25 cellular contexts compared by ENCODE assay signal in the genomic region with DNA sequence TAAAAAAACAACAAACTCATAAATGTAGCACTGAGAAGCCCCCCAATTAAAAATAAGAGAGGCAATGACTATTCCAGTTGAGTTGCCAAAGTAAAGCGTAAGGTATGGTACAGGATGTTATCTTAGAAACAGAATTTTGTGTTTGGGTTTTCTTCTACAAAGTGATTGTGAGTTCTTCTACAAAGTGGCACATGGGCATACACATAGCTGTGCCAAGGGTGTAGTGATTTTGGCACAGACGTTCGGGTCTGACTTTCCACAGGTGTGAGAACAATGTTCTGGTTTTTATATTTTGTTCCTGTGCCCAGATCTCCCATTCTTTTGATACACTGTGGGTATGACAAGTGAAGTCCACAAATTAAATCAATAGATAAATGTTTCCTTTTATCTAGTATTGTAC.
DNase-seq lines count a peak whose midpoint lies in the region; ATAC-seq and TF ChIP-seq lines count a peak whose summit lies in the region.
"Had no signal": no experiment of that assay in that cellular context is flagged by ENCODE, and none has a peak within 500 bp of the region (broad histone marks: within the 10 kb centered on the region; RNA-seq: fewer than 3 reads in every experiment).

No MANE protein-coding gene starts in this region.

- H3K27ac ChIP-seq in right cardiac atrium (ENCODE audit: low read length): no peak overlapping the region
- H3K27ac ChIP-seq: BLaER1 treated with 17β-estradiol and CSF1 and Interleukin-3, amounts not matched to agents 10 nM and 100 nM; GM23248; HL-60; KMS-11; SJSA1 had no signal

- 52% methylated on average over 3 of the region's 3 CpGs for WGBS in right cardiac atrium

- H3K27me3 ChIP-seq in right cardiac atrium (ENCODE audit: control insufficient read depth, insufficient read depth) (no peaks in the 10 kb centered on the region), skeletal muscle satellite cell (ENCODE audit: control insufficient read depth, insufficient read depth, low read length) (no peaks in the 10 kb centered on the region)
- H3K27me3 ChIP-seq: BLaER1 treated with 17β-estradiol and CSF1 and Interleukin-3, amounts not matched to agents 10 nM and 100 nM; SJSA1 had no signal

- peak; percentile 58 for ATAC-seq in Right ventricle myocardium inferior
- peak; percentile 46 to 56 for ATAC-seq in right cardiac atrium
- ATAC-seq: PC-3 had no signal

- H3K4me2 ChIP-seq in skeletal muscle satellite cell (ENCODE audit: low read length): peak overlapping the region; percentile 30
- H3K4me2 ChIP-seq: BLaER1 treated with 17β-estradiol and CSF1 and Interleukin-3, amounts not matched to agents 10 nM and 100 nM; KMS-11 had no signal

- H3K4me3 Mint-ChIP-seq in chondrocyte (ENCODE audit: unreplicated experiment): no peak overlapping the region
- H3K4me3 Mint-ChIP-seq: CD4-positive, alpha-beta memory T cell; IgD-negative memory B cell had no signal

- peak overlapping the region; percentile 19 for H3K9ac ChIP-seq in skeletal muscle satellite cell (ENCODE audit: low read depth, low read length)
- H3K9ac ChIP-seq: BLaER1 treated with 17β-estradiol and CSF1 and Interleukin-3, amounts not matched to agents 10 nM and 100 nM; GM23248; KMS-11 had no signal

- no peak for TF ChIP-seq CTCF in chondrocyte (IDR thresholded peaks at IDR 0.05)

- H3K9me3 Mint-ChIP-seq in chondrocyte (ENCODE audit: low read depth): peaks cover 13% of the 10 kb centered on the region

- H3K9me3 ChIP-seq in right cardiac atrium (ENCODE audit: control insufficient read depth, low read length) (no peaks in the 10 kb centered on the region), skeletal muscle satellite cell (replicated peaks; ENCODE audit: low read length) (no peaks in the 10 kb centered on the region)
- H3K9me3 ChIP-seq: BLaER1 treated with 17β-estradiol and CSF1 and Interleukin-3, amounts not matched to agents 10 nM and 100 nM; SJSA1 had no signal

- H3K4me1 Mint-ChIP-seq in chondrocyte (ENCODE audit: low read depth): peaks cover 42% of the 10 kb centered on the region
- H3K4me1 Mint-ChIP-seq: CD4-positive, alpha-beta memory T cell; IgD-negative memory B cell had no signal

- H3K4me3 ChIP-seq in right cardiac atrium (ENCODE audit: low read length) (no peak overlapping the region), skeletal muscle satellite cell (ENCODE audit: low read length) (no peak overlapping the region)
- H3K4me3 ChIP-seq: BLaER1 treated with 17β-estradiol and CSF1 and Interleukin-3, amounts not matched to agents 10 nM and 100 nM; GM23248; SJSA1 had no signal

- DNase-seq in Right ventricle myocardium inferior (ENCODE audit: missing footprints) (no peak), cardiac septum (ENCODE audit: low spot score) (no peak), chondrocyte (ENCODE audit: low spot score) (no peak), right cardiac atrium (no peak), NCI-H526 treated with DMSO at 0.1 percent for 48 hours (lab: John Stamatoyannopoulos, UW) (no peak), NOMO-1 treated with dmso at 0.1 percent for 144 hours (lab: John Stamatoyannopoulos, UW; ENCODE audit: unreplicated experiment) (no peak), MV-4-11 (lab: John Stamatoyannopoulos, UW) (no peak)
- DNase-seq: CD4-positive, alpha-beta memory T cell; COR-L47; DMS53; GM23248; H7; NCI-H1092; NCI-H1417 treated with DMSO at 0.1 percent for 48 hours; NCI-H1694 treated with DMSO at 0.1 percent for 48 hours; NCI-H2081; NCI-H2227 treated with DMSO at 0.1 percent for 48 hours; NCI-H510A; PC-3 had no signal

- H3K36me3 Mint-ChIP-seq in chondrocyte (ENCODE audit: low read depth): peaks cover 15% of the 10 kb centered on the region
- H3K36me3 Mint-ChIP-seq: CD4-positive, alpha-beta memory T cell; IgD-negative memory B cell had no signal

- no peaks in the 10 kb centered on the region for H3K36me3 ChIP-seq in skeletal muscle satellite cell (ENCODE audit: insufficient read depth, low read length)
- H3K36me3 ChIP-seq: BLaER1 treated with 17β-estradiol and CSF1 and Interleukin-3, amounts not matched to agents 10 nM and 100 nM; SJSA1 had no signal

- intact Hi-C loops in Right ventricle myocardium inferior (cut with DNase I) (loop anchor here (10.0 kb wide), 1 partner anchor 181 kb away; no protein-coding TSS in a partner anchor), cardiac septum (cut with DNase I) (loop anchor here (5.0 to 10.0 kb wide), 2 partner anchors 192 to 309 kb away; no protein-coding TSS in a partner anchor), right cardiac atrium (cut with DNase I) (no loop called here)

- H3K27ac Mint-ChIP-seq in chondrocyte (ENCODE audit: unreplicated experiment): peak overlapping the region; percentile 91
- H3K27ac Mint-ChIP-seq: CD4-positive, alpha-beta memory T cell; IgD-negative memory B cell had no signal

- H3K27me3 Mint-ChIP-seq in chondrocyte (ENCODE audit: low read depth): no peaks in the 10 kb centered on the region
- H3K27me3 Mint-ChIP-seq: CD4-positive, alpha-beta memory T cell; IgD-negative memory B cell had no signal

- H3K4me1 ChIP-seq in right cardiac atrium (ENCODE audit: control insufficient read depth, insufficient read depth, low read length) (no peaks in the 10 kb centered on the region), skeletal muscle satellite cell (ENCODE audit: control insufficient read depth, insufficient read depth, low read length) (peaks cover 34% of the 10 kb centered on the region)
- H3K4me1 ChIP-seq: BLaER1 treated with 17β-estradiol and CSF1 and Interleukin-3, amounts not matched to agents 10 nM and 100 nM; SJSA1 had no signal

Comparison
In these comparisons a context has a peak if more than half of its experiments do, and no peak if none do; other contexts are left out.
1. intact Hi-C loops: an anchor here in Right ventricle myocardium inferior (10.0 kb wide) and cardiac septum (5.0 to 10.0 kb wide); none called in right cardiac atrium.